Comparison of ENCODE assay signal across 32 cellular contexts in genomic region chr3:181909241-181909640, GRCh38.
"Had no signal": no experiment of that assay in that cellular context is flagged by ENCODE, and none has a peak within 500 bp of the region (broad histone marks: within the 10 kb centered on the region; RNA-seq: fewer than 3 reads in every experiment).

No MANE protein-coding gene starts in this region.

- H3K27me3 ChIP-seq: adrenal gland, body of pancreas, brain microvascular endothelial cell, breast epithelium had no signal

- ATAC-seq: activated CD8-positive, alpha-beta T cell treated with anti-CD3 and anti-CD28 coated beads for 36 hours; activated naive CD4-positive, alpha-beta T cell treated with anti-CD3 and anti-CD28 coated beads, Interleukin-2, amount 50 U/mL, for 72 hours; activated T-cell treated with anti-CD3 and anti-CD28 coated beads, Interleukin-2, amount 50 U/mL, for 4 hours; activated T-helper 17 cell treated with anti-CD3 and anti-CD28 coated beads, Interleukin-2, amount 50 U/mL, for 72 hours; body of pancreas had no signal

- DNase-seq: activated B cell treated with CpG ODN at 0.5 μM for 24 hours; activated CD4-positive, alpha-beta memory T cell treated with anti-CD3 and anti-CD28 coated beads for 36 hours; activated CD4-positive, alpha-beta T cell treated with anti-CD3 and anti-CD28 coated beads for 4 hours; activated CD4-positive, alpha-beta T cell treated with anti-CD3 and anti-CD28 coated beads, Interleukin-2, amount 10 ng/mL, durations not matched to agents 24 days and 14 days; activated CD4-positive, alpha-beta T cell treated with anti-CD3 and anti-CD28 coated beads, Interleukin-2, amount 50 U/mL, for 1 hour; activated CD4-positive, alpha-beta T cell treated with anti-CD3 and anti-CD28 coated beads, Interleukin-2, amount 50 U/mL, for 4 hours; activated CD4-positive, CD25-positive, alpha-beta regulatory T cell treated with anti-CD3 and anti-CD28 coated beads, Interleukin-2, amount 50 U/mL, for 72 hours; activated CD8-positive, alpha-beta memory T cell treated with anti-CD3 and anti-CD28 coated beads, Interleukin-2, amount 50 U/mL, for 4 hours; activated CD8-positive, alpha-beta T cell treated with anti-CD3 and anti-CD28 coated beads for 36 hours; activated effector memory CD4-positive, alpha-beta T cell treated with anti-CD3 and anti-CD28 coated beads, Interleukin-2, amount 50 U/mL, for 16 hours; activated gamma-delta T cell treated with Interleukin-2 at 50 U/mL for 16 hours; activated naive CD4-positive, alpha-beta T cell; activated naive CD4-positive, alpha-beta T cell treated with anti-CD3 and anti-CD28 coated beads for 36 hours; activated naive CD4-positive, alpha-beta T cell treated with anti-CD3 and anti-CD28 coated beads, Interleukin-2, amount 50 U/mL, for 16 hours; activated naive CD8-positive, alpha-beta T cell treated with anti-CD3 and anti-CD28 coated beads for 36 hours; activated T-cell treated with anti-CD3 and anti-CD28 coated beads for 4 hours; activated T-cell treated with anti-CD3 and anti-CD28 coated beads, Interleukin-2, amount 50 U/mL, for 1 hour; activated T-cell treated with anti-CD3 and anti-CD28 coated beads, Interleukin-2, amount 50 U/mL, for 4 hours; activated T-cell treated with anti-CD3 and anti-CD28 coated beads, Interleukin-2, amount 50 U/mL, for 72 hours; adrenal gland; amniotic stem cell; aorta; body of pancreas; brain microvascular endothelial cell; caudate nucleus; cerebellar nuclear complex; T-helper 2 cell; T-helper 9 cell had no signal

- H3K9me3 ChIP-seq: adrenal gland, body of pancreas, breast epithelium had no signal

- H3K4me3 ChIP-seq: adrenal gland, body of pancreas, breast epithelium had no signal

- H3K4me1 ChIP-seq: adrenal gland, body of pancreas, breast epithelium had no signal

- H3K27ac ChIP-seq: adrenal gland, body of pancreas, brain microvascular endothelial cell, breast epithelium, VCaP had no signal

- H3K36me3 ChIP-seq: adrenal gland, brain microvascular endothelial cell, breast epithelium had no signal
